8 cellular contexts compared by ENCODE assay signal in genomic region chr19:12789904-12790619, GRCh38. TPM values are rescaled to one million over a fixed set of nuclear protein-coding genes. Genes with fewer than 3 reads are reported as not detected.
DNase-seq lines count a peak whose midpoint lies in the region; FAIRE-seq lines count a peak whose summit lies in the region.

No MANE protein-coding gene starts in this region.

- no peak overlapping the region for H3K4ac ChIP-seq in neuronal stem cell (ENCODE audit: low read length)

- intact Hi-C loops in activated naive CD4-positive, alpha-beta T cell treated with anti-CD3 and anti-CD28 coated beads for 36 hours (cut with micrococcal nuclease): loop anchor here (2.0 to 10.0 kb wide), 4 partner anchors 149 to 1055 kb away; partner anchors contain the start of genes CALR and ZNF563

- CTCF ChIA-PET in activated naive CD4-positive, alpha-beta T cell treated with anti-CD3 and anti-CD28 coated beads for 36 hours (lab: Charles Lee): interaction anchor here (0.9 to 13.8 kb wide), 3 partner anchors 12 to 25 kb away, joined by 4 to 303 read pairs (median 36); partner anchors contain the start of gene HOOK2

- H3K36me3 Mint-ChIP-seq in activated naive CD4-positive, alpha-beta T cell treated with anti-CD3 and anti-CD28 coated beads for 36 hours (ENCODE audit: low read depth): peaks cover 14% of the 10 kb centered on the region

- H3K79me1 ChIP-seq in neuronal stem cell (ENCODE audit: low read depth, low read length): peaks cover 4% of the 10 kb centered on the region

- H3K9me3 ChIP-seq in MG63 (no peaks in the 10 kb centered on the region), SJSA1 (replicated peaks) (no peaks in the 10 kb centered on the region), neuronal stem cell (replicated peaks in 1 of 2; ENCODE audit: control insufficient read depth in 2 of 2, insufficient read depth in 1 of 2, low read depth in 1 of 2, low read length in 2 of 2) (no peaks in the 10 kb centered on the region)

- H3K27ac ChIP-seq in SJSA1: peak overlapping the region; percentile 69
- H3K27ac ChIP-seq in neuronal stem cell (replicated peaks; ENCODE audit: low read length): peak overlapping the region; percentile 51
- H3K27ac ChIP-seq in substantia nigra (ENCODE audit: low read depth, low read length, poor library complexity, severe bottlenecking): peak overlapping the region; percentile 99

- H2BK12ac ChIP-seq in neuronal stem cell (ENCODE audit: low read length): no peak overlapping the region

- H3K27ac Mint-ChIP-seq in activated naive CD4-positive, alpha-beta T cell treated with anti-CD3 and anti-CD28 coated beads for 36 hours: peak overlapping the region; percentile 96

- H3K9me3 Mint-ChIP-seq in activated naive CD4-positive, alpha-beta T cell treated with anti-CD3 and anti-CD28 coated beads for 36 hours: no peaks in the 10 kb centered on the region

- H3K4me3 Mint-ChIP-seq in activated naive CD4-positive, alpha-beta T cell treated with anti-CD3 and anti-CD28 coated beads for 36 hours: peak overlapping the region; percentile 97

- H3K27me3 Mint-ChIP-seq in activated naive CD4-positive, alpha-beta T cell treated with anti-CD3 and anti-CD28 coated beads for 36 hours (ENCODE audit: low read depth): no peaks in the 10 kb centered on the region

- no peak overlapping the region for H2BK120ac ChIP-seq in neuronal stem cell (ENCODE audit: low read depth, low read length)

- H3K4me3 ChIP-seq in H7 (ENCODE audit: insufficient read depth, low read depth, low read length) (peak overlapping the region; percentile 70), MG63 (peak overlapping the region; percentile 89), SJSA1 (peak overlapping the region; percentile 37), neuronal stem cell (ENCODE audit: low read length in 2 of 2) (peak overlapping the region; percentile 60 to 73)

- peak overlapping the region; percentile 89 for H3K4me2 ChIP-seq in neuronal stem cell (ENCODE audit: insufficient read depth, low read length, poor library complexity, severe bottlenecking)

- H2BK5ac ChIP-seq in neuronal stem cell (ENCODE audit: low read length): peak overlapping the region; percentile 85

- H3K9ac ChIP-seq in neuronal stem cell (ENCODE audit: low read depth, low read length, poor library complexity): peak overlapping the region; percentile 7

- FAIRE-seq in frontal cortex (lab: Jason Lieb, UNC): no peak

- DNase-seq in ELF-1 (ENCODE audit: low read depth, low spot score): peak; percentile 95
- DNase-seq in H7: peak; percentile 99
- DNase-seq in MG63: peak; percentile 100
- DNase-seq in SJSA1 (ENCODE audit: low read depth in 1 of 2, low spot score in 2 of 2): peak; percentile 96
- peak; percentile 97 for DNase-seq in activated naive CD4-positive, alpha-beta T cell treated with anti-CD3 and anti-CD28 coated beads for 36 hours
- DNase-seq in frontal cortex (ENCODE audit: low spot score in 2 of 2): peak; percentile 95
- DNase-seq in neuronal stem cell (ENCODE audit: low spot score): peak; percentile 95
- peak; percentile 52 to 98 (median 88) for DNase-seq in substantia nigra (lab: John Stamatoyannopoulos, UW)

- no peak overlapping the region for H3K14ac ChIP-seq in neuronal stem cell (ENCODE audit: low read length)

- no peak overlapping the region for H4K91ac ChIP-seq in neuronal stem cell (ENCODE audit: low read depth, low read length, poor library complexity)

- no CpG with 5 or more reads among the region's 56 CpGs for WGBS in neuronal stem cell (ENCODE audit: extremely low coverage in 2 of 2, insufficient read length in 2 of 2, insufficient replicate concordance in 1 of 2), 2 donors

- peak overlapping the region; percentile 83 for H3K23ac ChIP-seq in neuronal stem cell (ENCODE audit: low read depth, low read length, poor library complexity)

- H3K4me1 Mint-ChIP-seq in activated naive CD4-positive, alpha-beta T cell treated with anti-CD3 and anti-CD28 coated beads for 36 hours (ENCODE audit: low read depth): peaks cover 25% of the 10 kb centered on the region

- H3K4me1 ChIP-seq in SJSA1 (replicated peaks) (peaks cover 74% of the 10 kb centered on the region), neuronal stem cell (ENCODE audit: control insufficient read depth in 2 of 2, insufficient read depth in 1 of 2, low read depth in 1 of 2, low read length in 2 of 2) (peaks cover 21 to 46% of the 10 kb centered on the region in 2 donors)

- H3K27me3 ChIP-seq in H7 (ENCODE audit: control insufficient read depth, insufficient read depth, low read length) (peaks cover 21% of the 10 kb centered on the region), MG63 (no peaks in the 10 kb centered on the region), SJSA1 (replicated peaks) (no peaks in the 10 kb centered on the region), neuronal stem cell (ENCODE audit: control insufficient read depth in 3 of 3, insufficient read depth in 3 of 3, low read depth in 1 of 3, low read length in 3 of 3) (peaks cover 0 to 31% (median 3%) of the 10 kb centered on the region in 3 experiments)

- no peak overlapping the region for H2BK15ac ChIP-seq in neuronal stem cell (ENCODE audit: low read length)

- no peak overlapping the region for H4K8ac ChIP-seq in neuronal stem cell (ENCODE audit: low read depth, low read length)

- no peaks in the 10 kb centered on the region for H3K36me3 ChIP-seq in H7 (replicated peaks; ENCODE audit: control insufficient read depth, insufficient read depth, low read length)
- H3K36me3 ChIP-seq in MG63: peaks cover 16% of the 10 kb centered on the region
- H3K36me3 ChIP-seq in SJSA1: peaks cover 16% of the 10 kb centered on the region
- no peaks in the 10 kb centered on the region for H3K36me3 ChIP-seq in neuronal stem cell (replicated peaks in 1 of 2; ENCODE audit: control insufficient read depth in 2 of 2, insufficient read depth in 2 of 2, low read length in 2 of 2)

- H2AK5ac ChIP-seq in neuronal stem cell (ENCODE audit: low read depth, low read length): no peak overlapping the region

- peak overlapping the region; percentile 87 for H2AFZ ChIP-seq in neuronal stem cell (ENCODE audit: low read length)

- H3K18ac ChIP-seq in neuronal stem cell (ENCODE audit: low read length): peak overlapping the region; percentile 96

RNA-seq across cellular contexts. Expression of gene JUNB, which starts 1.2 kb away (rescaled TPM):
- total RNA-seq in H7 (2014; rRNA removed; shearing (Covaris generic)): 10.0 and 22.6 TPM in 2 replicates
- total RNA-seq in MG63 (2014; rRNA removed; shearing (Covaris generic); ENCODE audit: low replicate concordance): 82.5 and 125 TPM in 2 replicates
- 112 and 115 TPM in 2 replicates for total RNA-seq in SJSA1 (2014; rRNA removed; shearing (Covaris generic))
- total RNA-seq in activated naive CD4-positive, alpha-beta T cell treated with anti-CD3 and anti-CD28 coated beads for 36 hours: 100 to 1,000 TPM; 292 to 296 TPM
- 16.3 TPM for total RNA-seq in frontal cortex
- 6.1 TPM for polyA plus RNA-seq in neuronal stem cell (2013, experiment 1 of 2)
- polyA plus RNA-seq in neuronal stem cell (2013, experiment 2 of 2): 5.9 TPM

RNA-seq across cellular contexts. Expression of gene PRDX2, which starts 11.5 kb away (rescaled TPM):
- total RNA-seq in H7 (2014; rRNA removed; shearing (Covaris generic)): 508 and 571 TPM in 2 replicates
- 279 and 325 TPM in 2 replicates for total RNA-seq in MG63 (2014; rRNA removed; shearing (Covaris generic); ENCODE audit: low replicate concordance)
- 4.6 and 8.7 TPM in 2 replicates for total RNA-seq in SJSA1 (2014; rRNA removed; shearing (Covaris generic))
- total RNA-seq in activated naive CD4-positive, alpha-beta T cell treated with anti-CD3 and anti-CD28 coated beads for 36 hours: 100 to 1,000 TPM; 237 to 249 TPM
- 208 TPM for total RNA-seq in frontal cortex
- polyA plus RNA-seq in neuronal stem cell (2013, experiment 1 of 2): 509 TPM
- 486 TPM for polyA plus RNA-seq in neuronal stem cell (2013, experiment 2 of 2)

RNA-seq across cellular contexts. Expression of gene THSD8, which starts 11.8 kb away (rescaled TPM):
- total RNA-seq in H7 (2014; rRNA removed; shearing (Covaris generic)): not detected in 2 replicates
- 0.99 TPM in 1 of 2 replicates, not detected in the other for total RNA-seq in MG63 (2014; rRNA removed; shearing (Covaris generic); ENCODE audit: low replicate concordance)
- not detected in 2 replicates for total RNA-seq in SJSA1 (2014; rRNA removed; shearing (Covaris generic))
- 10 to 100 TPM; 41.4 to 43.2 TPM for total RNA-seq in activated naive CD4-positive, alpha-beta T cell treated with anti-CD3 and anti-CD28 coated beads for 36 hours
- total RNA-seq in frontal cortex: 0.82 TPM
- polyA plus RNA-seq in neuronal stem cell (2013, experiment 1 of 2): 26.3 TPM
- 22.2 TPM for polyA plus RNA-seq in neuronal stem cell (2013, experiment 2 of 2)

RNA-seq across cellular contexts. Expression of gene HOOK2, which starts 14.7 kb away (rescaled TPM):
- 15.4 and 30.4 TPM in 2 replicates for total RNA-seq in H7 (2014; rRNA removed; shearing (Covaris generic))
- total RNA-seq in MG63 (2014; rRNA removed; shearing (Covaris generic); ENCODE audit: low replicate concordance): 23.1 and 48.2 TPM in 2 replicates
- 12.4 and 27.5 TPM in 2 replicates for total RNA-seq in SJSA1 (2014; rRNA removed; shearing (Covaris generic))
- total RNA-seq in activated naive CD4-positive, alpha-beta T cell treated with anti-CD3 and anti-CD28 coated beads for 36 hours: 10 to 100 TPM; 14.0 to 14.9 TPM
- total RNA-seq in frontal cortex: 14.3 TPM
- polyA plus RNA-seq in neuronal stem cell (2013, experiment 1 of 2): 15.5 TPM
- 15.0 TPM for polyA plus RNA-seq in neuronal stem cell (2013, experiment 2 of 2)

RNA-seq across cellular contexts. Expression of gene RNASEH2A, which starts 16.3 kb away (rescaled TPM):
- 85.4 and 104 TPM in 2 replicates for total RNA-seq in H7 (2014; rRNA removed; shearing (Covaris generic))
- 153 and 219 TPM in 2 replicates for total RNA-seq in MG63 (2014; rRNA removed; shearing (Covaris generic); ENCODE audit: low replicate concordance)
- 68.8 and 78.9 TPM in 2 replicates for total RNA-seq in SJSA1 (2014; rRNA removed; shearing (Covaris generic))
- total RNA-seq in activated naive CD4-positive, alpha-beta T cell treated with anti-CD3 and anti-CD28 coated beads for 36 hours: 10 to 100 TPM; 54.8 to 55.6 TPM
- total RNA-seq in frontal cortex: 15.9 TPM
- 28.6 TPM for polyA plus RNA-seq in neuronal stem cell (2013, experiment 1 of 2)
- 28.7 TPM for polyA plus RNA-seq in neuronal stem cell (2013, experiment 2 of 2)

Comparison
In these comparisons a context has a peak if more than half of its experiments do, and no peak if none do; other contexts are left out.
1. Peak in every context shown above with its lines: DNase-seq, H3K4me3 ChIP-seq and H3K27ac ChIP-seq.
2. H3K4me3 ChIP-seq: peak in every context shown above with its lines; median percentile 89 in MG63; 70 in H7; 66 in neuronal stem cell; 37 in SJSA1.
3. RNA of gene PRDX2, which starts 11.5 kb away (total RNA-seq): 508 to 571 TPM in H7, 279 to 325 TPM in MG63, 237 to 249 TPM in activated naive CD4-positive, alpha-beta T cell treated with anti-CD3 and anti-CD28 coated beads for 36 hours and 208 TPM in frontal cortex (single experiment); 4.6 to 8.7 TPM in SJSA1; every median in the first group is over 10 times any median in the second.
4. RNA of gene THSD8, which starts 11.8 kb away (total RNA-seq): 41.4 to 43.2 TPM in activated naive CD4-positive, alpha-beta T cell treated with anti-CD3 and anti-CD28 coated beads for 36 hours; 0.99 TPM in MG63, 0.82 TPM in frontal cortex (single experiment), not detected in H7 and not detected in SJSA1; every median in the first group is over 10 times any median in the second.